In genomic region chr11:36150986-36151385, GRCh38 we compare ENCODE assay signal across 1 cellular context.
TF ChIP-seq lines count a peak whose summit lies in the region.

No MANE protein-coding gene starts in this region.

TF ChIP-seq in WTC11, 78 proteins besides CTCF, POLR2A, EP300 and RAD21 (continued from another document):
- no peak for TF ChIP-seq AR (CRISPR knock-in tag; IDR thresholded peaks at IDR 0.05)
